1 cellular context compared by ENCODE assay signal in the genomic region with DNA sequence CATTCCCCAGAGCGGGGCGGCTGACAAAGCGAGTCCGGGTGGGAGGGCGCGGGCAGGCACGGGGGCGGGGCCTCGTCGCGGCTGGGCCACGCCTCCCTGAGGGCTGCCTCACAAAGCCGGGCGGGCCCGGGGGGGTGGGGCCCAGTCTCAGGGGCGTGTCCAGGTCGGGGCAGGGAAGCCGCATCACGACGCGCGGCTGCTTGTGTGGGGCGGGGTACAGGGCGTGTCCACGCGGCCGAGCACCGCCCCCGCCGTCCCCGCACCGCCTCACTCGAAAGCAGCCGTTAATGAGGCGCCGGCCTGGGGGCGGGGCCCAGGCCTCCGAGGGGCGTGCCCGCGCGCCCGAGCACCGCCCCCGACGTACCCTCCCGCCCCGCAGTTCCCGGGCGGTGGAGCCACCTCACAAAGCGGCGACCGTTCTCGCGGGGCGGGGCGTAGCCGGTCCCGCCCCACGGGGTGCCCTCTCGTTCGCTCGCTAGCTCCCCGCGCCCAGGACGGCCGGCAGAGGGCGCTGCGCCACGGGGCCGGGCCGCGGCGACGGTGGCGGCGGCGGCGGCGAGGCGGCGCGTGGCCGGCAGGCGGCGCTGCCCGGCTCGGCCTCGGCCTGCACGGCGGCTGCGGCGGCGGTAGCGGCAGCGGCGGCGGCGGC.
TF ChIP-seq lines count a peak whose summit lies in the region.

Gene CARM1, plus strand, starts transcription at position 599 of the 649 bp plus-strand sequence. CDS start 150 bp downstream, outside the sequence.

TF ChIP-seq in HepG2, 621 proteins besides CTCF, POLR2A, EP300 and RAD21 (continued from another document):
- TF ChIP-seq, protein P1, sequence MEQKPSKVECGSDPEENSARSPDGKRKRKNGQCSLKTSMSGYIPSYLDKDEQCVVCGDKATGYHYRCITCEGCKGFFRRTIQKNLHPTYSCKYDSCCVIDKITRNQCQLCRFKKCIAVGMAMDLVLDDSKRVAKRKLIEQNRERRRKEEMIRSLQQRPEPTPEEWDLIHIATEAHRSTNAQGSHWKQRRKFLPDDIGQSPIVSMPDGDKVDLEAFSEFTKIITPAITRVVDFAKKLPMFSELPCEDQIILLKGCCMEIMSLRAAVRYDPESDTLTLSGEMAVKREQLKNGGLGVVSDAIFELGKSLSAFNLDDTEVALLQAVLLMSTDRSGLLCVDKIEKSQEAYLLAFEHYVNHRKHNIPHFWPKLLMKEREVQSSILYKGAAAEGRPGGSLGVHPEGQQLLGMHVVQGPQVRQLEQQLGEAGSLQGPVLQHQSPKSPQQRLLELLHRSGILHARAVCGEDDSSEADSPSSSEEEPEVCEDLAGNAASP (CRISPR knock-in tag; IDR thresholded peaks at IDR 0.05; ENCODE audit: borderline replicate concordance): peak; percentile 25; the same call in 1 of the 2 replicates
- peak; percentile 42; the same call in 1 of the 2 replicates for TF ChIP-seq FOXK1 (CRISPR knock-in tag; IDR thresholded peaks at IDR 0.05; ENCODE audit: borderline replicate concordance, low read depth)
- TF ChIP-seq HOMEZ (CRISPR knock-in tag; IDR thresholded peaks at IDR 0.05; ENCODE audit: low read depth): peak; percentile 64; the same call in 1 of the 2 replicates
- no peak for TF ChIP-seq RARA (CRISPR knock-in tag; IDR thresholded peaks at IDR 0.05)
- TF ChIP-seq HNRNPLL (IDR thresholded peaks at IDR 0.05; ENCODE audit: low read depth, low read length, poor library complexity, severe bottlenecking): peak; percentile 79
- TF ChIP-seq, protein P2, sequence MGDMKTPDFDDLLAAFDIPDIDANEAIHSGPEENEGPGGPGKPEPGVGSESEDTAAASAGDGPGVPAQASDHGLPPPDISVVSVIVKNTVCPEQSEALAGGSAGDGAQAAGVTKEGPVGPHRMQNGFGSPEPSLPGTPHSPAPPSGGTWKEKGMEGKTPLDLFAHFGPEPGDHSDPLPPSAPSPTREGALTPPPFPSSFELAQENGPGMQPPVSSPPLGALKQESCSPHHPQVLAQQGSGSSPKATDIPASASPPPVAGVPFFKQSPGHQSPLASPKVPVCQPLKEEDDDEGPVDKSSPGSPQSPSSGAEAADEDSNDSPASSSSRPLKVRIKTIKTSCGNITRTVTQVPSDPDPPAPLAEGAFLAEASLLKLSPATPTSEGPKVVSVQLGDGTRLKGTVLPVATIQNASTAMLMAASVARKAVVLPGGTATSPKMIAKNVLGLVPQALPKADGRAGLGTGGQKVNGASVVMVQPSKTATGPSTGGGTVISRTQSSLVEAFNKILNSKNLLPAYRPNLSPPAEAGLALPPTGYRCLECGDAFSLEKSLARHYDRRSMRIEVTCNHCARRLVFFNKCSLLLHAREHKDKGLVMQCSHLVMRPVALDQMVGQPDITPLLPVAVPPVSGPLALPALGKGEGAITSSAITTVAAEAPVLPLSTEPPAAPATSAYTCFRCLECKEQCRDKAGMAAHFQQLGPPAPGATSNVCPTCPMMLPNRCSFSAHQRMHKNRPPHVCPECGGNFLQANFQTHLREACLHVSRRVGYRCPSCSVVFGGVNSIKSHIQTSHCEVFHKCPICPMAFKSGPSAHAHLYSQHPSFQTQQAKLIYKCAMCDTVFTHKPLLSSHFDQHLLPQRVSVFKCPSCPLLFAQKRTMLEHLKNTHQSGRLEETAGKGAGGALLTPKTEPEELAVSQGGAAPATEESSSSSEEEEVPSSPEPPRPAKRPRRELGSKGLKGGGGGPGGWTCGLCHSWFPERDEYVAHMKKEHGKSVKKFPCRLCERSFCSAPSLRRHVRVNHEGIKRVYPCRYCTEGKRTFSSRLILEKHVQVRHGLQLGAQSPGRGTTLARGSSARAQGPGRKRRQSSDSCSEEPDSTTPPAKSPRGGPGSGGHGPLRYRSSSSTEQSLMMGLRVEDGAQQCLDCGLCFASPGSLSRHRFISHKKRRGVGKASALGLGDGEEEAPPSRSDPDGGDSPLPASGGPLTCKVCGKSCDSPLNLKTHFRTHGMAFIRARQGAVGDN (CRISPR knock-in tag; IDR thresholded peaks at IDR 0.05): peak; percentile 24; the same call in 1 of the 2 replicates
- TF ChIP-seq TBX2 (CRISPR knock-in tag; IDR thresholded peaks at IDR 0.05; ENCODE audit: borderline replicate concordance): peak; percentile 49; the same call in 1 of the 2 replicates
- TF ChIP-seq MAZ (IDR thresholded peaks at IDR 0.05; ENCODE audit: borderline replicate concordance, low read depth, low read length): peak; percentile 35; the same call in 1 of the 2 replicates
- no peak; the same call in 1 of the 2 replicates for TF ChIP-seq MAZ (CRISPR knock-in tag; IDR thresholded peaks at IDR 0.05; ENCODE audit: low read depth)
- no peak for TF ChIP-seq SIX1 (CRISPR knock-in tag; IDR thresholded peaks at IDR 0.05; ENCODE audit: borderline replicate concordance)
- TF ChIP-seq, protein P3, sequence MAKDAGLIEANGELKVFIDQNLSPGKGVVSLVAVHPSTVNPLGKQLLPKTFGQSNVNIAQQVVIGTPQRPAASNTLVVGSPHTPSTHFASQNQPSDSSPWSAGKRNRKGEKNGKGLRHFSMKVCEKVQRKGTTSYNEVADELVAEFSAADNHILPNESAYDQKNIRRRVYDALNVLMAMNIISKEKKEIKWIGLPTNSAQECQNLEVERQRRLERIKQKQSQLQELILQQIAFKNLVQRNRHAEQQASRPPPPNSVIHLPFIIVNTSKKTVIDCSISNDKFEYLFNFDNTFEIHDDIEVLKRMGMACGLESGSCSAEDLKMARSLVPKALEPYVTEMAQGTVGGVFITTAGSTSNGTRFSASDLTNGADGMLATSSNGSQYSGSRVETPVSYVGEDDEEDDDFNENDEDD (CRISPR knock-in tag; IDR thresholded peaks at IDR 0.05; ENCODE audit: borderline replicate concordance): peak; percentile 34; the same call in 1 of the 2 replicates
- TF ChIP-seq CREB1 (IDR thresholded peaks at IDR 0.05): peak; percentile 63; the same call in 1 of the 2 replicates
- no peak for TF ChIP-seq CREB1 (CRISPR knock-in tag; IDR thresholded peaks at IDR 0.05)
- TF ChIP-seq STAT5B (CRISPR knock-in tag; IDR thresholded peaks at IDR 0.05): no peak
- TF ChIP-seq SP1 (IDR thresholded peaks at IDR 0.05): 0 out of 2 replicates have a peak, but pooled peaks have one; percentile 33
- peak; percentile 84 for TF ChIP-seq SP1 (CRISPR knock-in tag; IDR thresholded peaks at IDR 0.05)
- no peak for TF ChIP-seq ZEB1 (IDR thresholded peaks at IDR 0.05; ENCODE audit: insufficient replicate concordance, low read depth)
- no peak for TF ChIP-seq TEAD2 (CRISPR knock-in tag; IDR thresholded peaks at IDR 0.05)
- 0 out of 2 replicates have a peak, but pooled peaks have one; percentile 38 for TF ChIP-seq ZNF607 (CRISPR knock-in tag; IDR thresholded peaks at IDR 0.05; ENCODE audit: borderline replicate concordance)
- TF ChIP-seq, protein P4, sequence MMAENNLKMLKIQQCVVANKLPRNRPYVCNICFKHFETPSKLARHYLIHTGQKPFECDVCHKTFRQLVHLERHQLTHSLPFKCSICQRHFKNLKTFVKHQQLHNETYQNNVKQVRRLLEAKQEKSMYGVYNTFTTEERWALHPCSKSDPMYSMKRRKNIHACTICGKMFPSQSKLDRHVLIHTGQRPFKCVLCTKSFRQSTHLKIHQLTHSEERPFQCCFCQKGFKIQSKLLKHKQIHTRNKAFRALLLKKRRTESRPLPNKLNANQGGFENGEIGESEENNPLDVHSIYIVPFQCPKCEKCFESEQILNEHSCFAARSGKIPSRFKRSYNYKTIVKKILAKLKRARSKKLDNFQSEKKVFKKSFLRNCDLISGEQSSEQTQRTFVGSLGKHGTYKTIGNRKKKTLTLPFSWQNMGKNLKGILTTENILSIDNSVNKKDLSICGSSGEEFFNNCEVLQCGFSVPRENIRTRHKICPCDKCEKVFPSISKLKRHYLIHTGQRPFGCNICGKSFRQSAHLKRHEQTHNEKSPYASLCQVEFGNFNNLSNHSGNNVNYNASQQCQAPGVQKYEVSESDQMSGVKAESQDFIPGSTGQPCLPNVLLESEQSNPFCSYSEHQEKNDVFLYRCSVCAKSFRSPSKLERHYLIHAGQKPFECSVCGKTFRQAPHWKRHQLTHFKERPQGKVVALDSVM (CRISPR knock-in tag; IDR thresholded peaks at IDR 0.05): no peak
- no peak for TF ChIP-seq ZNF580 (CRISPR knock-in tag; IDR thresholded peaks at IDR 0.05; ENCODE audit: borderline replicate concordance, low read depth)
- peak; percentile 63; the same call in 1 of the 2 replicates for TF ChIP-seq PATZ1 (CRISPR knock-in tag; IDR thresholded peaks at IDR 0.05)
- peak; percentile 27; the same call in 1 of the 2 replicates for TF ChIP-seq SALL1 (CRISPR knock-in tag; IDR thresholded peaks at IDR 0.05)
TF ChIP-seq in HepG2: peak in this region for 55.
